ENCODE assay signal across 9 cellular contexts in the genomic region with DNA sequence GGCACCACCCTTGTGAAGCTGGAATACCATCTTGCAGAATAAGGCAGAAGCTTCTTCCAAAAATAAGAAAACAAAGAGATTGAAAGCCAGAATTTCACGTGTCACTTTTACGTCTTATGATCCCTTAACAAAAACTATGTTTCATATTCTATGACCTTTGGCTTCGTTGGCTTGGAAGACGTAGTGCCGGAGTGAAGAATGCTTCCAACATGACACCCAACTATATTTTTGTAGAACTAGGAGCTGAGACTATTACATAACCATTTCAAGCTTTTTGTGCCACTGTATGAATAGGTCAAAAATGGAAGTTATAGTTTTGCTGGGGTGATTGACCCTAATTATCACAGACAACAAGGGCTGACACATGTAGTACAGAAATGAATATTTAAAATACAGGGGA.
"Had no signal": no experiment of that assay in that cellular context is flagged by ENCODE, and none has a peak within 500 bp of the region (broad histone marks: within the 10 kb centered on the region; RNA-seq: fewer than 3 reads in every experiment).

No MANE protein-coding gene starts in this region.

- H3K4me3 ChIP-seq: GM23248, GM23338, HAP-1 had no signal

- DNase-seq: GM23248, GOT3, H7, H9, HCEC 1CT, HFFc6 had no signal

- H3K9me3 ChIP-seq: HAP-1 had no signal

- H3K4me1 ChIP-seq: HAP-1 had no signal

- ATAC-seq: GM23338, HCT116 had no signal

- H3K36me3 ChIP-seq: HAP-1 had no signal

- H3K27ac ChIP-seq: GM23248 had no signal
